In the genomic region with DNA sequence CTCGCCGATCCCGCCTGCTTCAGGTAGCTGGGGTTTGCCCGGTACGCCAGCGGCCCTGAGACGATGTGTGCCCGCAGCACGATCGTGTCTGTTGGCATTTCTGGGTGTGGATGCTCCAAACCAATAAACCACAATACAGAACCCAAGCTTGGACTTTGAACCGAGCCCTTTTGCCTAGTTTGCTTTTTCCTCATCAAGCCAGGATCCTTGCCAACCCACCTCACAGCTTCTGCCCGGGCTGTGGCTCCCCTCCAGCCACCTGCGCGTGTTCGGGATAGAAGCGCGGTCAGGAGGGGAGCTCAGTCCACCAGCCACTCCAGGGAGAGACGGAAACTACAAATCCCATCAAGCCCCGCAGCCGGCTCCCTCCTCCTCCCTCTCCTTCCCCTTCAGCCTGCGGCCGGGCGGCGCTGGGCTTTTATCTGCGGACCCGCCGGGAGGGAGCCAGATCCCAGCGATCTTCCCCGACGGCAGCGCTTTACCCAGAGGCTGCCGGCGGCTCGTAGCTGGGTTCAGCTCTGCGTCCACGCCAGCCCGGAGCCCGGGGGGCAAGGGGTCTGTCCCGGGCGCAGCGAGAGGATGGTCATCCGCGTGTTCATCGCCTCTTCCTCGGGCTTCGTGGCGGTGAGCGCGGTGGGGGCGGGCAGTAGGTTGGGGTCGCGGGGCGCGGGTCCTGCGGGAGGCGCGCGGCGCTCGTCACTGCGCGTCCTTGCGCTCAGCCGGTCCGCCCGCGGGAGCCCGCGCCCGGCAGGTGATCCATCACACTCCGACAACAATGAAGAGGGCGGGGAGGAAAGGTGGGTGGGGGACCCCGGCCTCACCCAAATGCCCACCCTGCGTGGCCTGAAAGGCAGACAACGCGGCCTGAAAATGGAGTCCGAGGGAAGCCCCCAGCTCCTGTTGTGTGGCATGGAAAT, we compare ENCODE assay signal across 1 cellular context.
TF ChIP-seq lines count a peak whose summit lies in the region.

Gene SH3BGRL2 (plus strand): TSS at position 447 of the 917 bp plus-strand sequence. CDS start 133 bp downstream, at position 580.

TF ChIP-seq in HepG2, 621 proteins besides CTCF, POLR2A, EP300 and RAD21 (continued from another document and continues in another):
- TF ChIP-seq ZFP41 (CRISPR knock-in tag; IDR thresholded peaks at IDR 0.05; ENCODE audit: borderline replicate concordance) (peak; percentile 77; the same call in 1 of the 2 replicates), HNRNPLL (IDR thresholded peaks at IDR 0.05; ENCODE audit: low read depth, low read length, poor library complexity, severe bottlenecking) (peak; percentile 79), MXD3 (CRISPR knock-in tag; IDR thresholded peaks at IDR 0.05) (peak; percentile 10; the same call in 1 of the 2 replicates), BATF2 (CRISPR knock-in tag; IDR thresholded peaks at IDR 0.05) (no peak), SP4 (CRISPR knock-in tag; IDR thresholded peaks at IDR 0.05) (no peak), ZNF460 (CRISPR knock-in tag; IDR thresholded peaks at IDR 0.05; ENCODE audit: borderline replicate concordance) (peak; percentile 29; the same call in 1 of the 2 replicates), ZNF234 (CRISPR knock-in tag; conservative IDR thresholded peaks at IDR 0.05) (no peak), IKZF5 (CRISPR knock-in tag; IDR thresholded peaks at IDR 0.05) (no peak; the same call in 1 of the 2 replicates), DMTF1 (CRISPR knock-in tag; IDR thresholded peaks at IDR 0.05) (no peak), ZNF580 (CRISPR knock-in tag; IDR thresholded peaks at IDR 0.05; ENCODE audit: borderline replicate concordance, low read depth) (no peak; the same call in 1 of the 2 replicates), KLF13 (CRISPR knock-in tag; IDR thresholded peaks at IDR 0.05) (no peak), MAFG (CRISPR knock-in tag; IDR thresholded peaks at IDR 0.05) (no peak), E2F2 (CRISPR knock-in tag; IDR thresholded peaks at IDR 0.05; ENCODE audit: borderline replicate concordance) (no peak), RBM22 (optimal IDR thresholded peaks at IDR 0.05; ENCODE audit: low read length) (no peak), RARA (CRISPR knock-in tag; IDR thresholded peaks at IDR 0.05) (no peak), KDM4B (CRISPR knock-in tag; IDR thresholded peaks at IDR 0.05) (no peak), CBX5 (CRISPR knock-in tag; IDR thresholded peaks at IDR 0.05; ENCODE audit: borderline replicate concordance) (no peak), ZNF589 (CRISPR knock-in tag; conservative IDR thresholded peaks at IDR 0.05) (no peak), ZNF605 (CRISPR knock-in tag; IDR thresholded peaks at IDR 0.05) (peak; percentile 52; the same call in 1 of the 2 replicates), TIGD3 (CRISPR knock-in tag; IDR thresholded peaks at IDR 0.05; ENCODE audit: borderline replicate concordance) (no peak), JARID2 (CRISPR knock-in tag; IDR thresholded peaks at IDR 0.05; ENCODE audit: insufficient replicate concordance) (no peak), USF2 (IDR thresholded peaks at IDR 0.05; ENCODE audit: low read depth, low read length) (no peak), USF2 (CRISPR knock-in tag; IDR thresholded peaks at IDR 0.05; ENCODE audit: borderline replicate concordance) (no peak), DNMT3B (CRISPR knock-in tag; conservative IDR thresholded peaks at IDR 0.05) (no peak), TMF1 (CRISPR knock-in tag; IDR thresholded peaks at IDR 0.05; ENCODE audit: low read depth) (no peak), ZNF224 (CRISPR knock-in tag; IDR thresholded peaks at IDR 0.05) (peak; percentile 93; the same call in 1 of the 2 replicates), NFIC (IDR thresholded peaks at IDR 0.05; ENCODE audit: low read length) (0 out of 2 replicates have a peak, but pooled peaks have one; percentile 15)
- TF ChIP-seq, protein P1, sequence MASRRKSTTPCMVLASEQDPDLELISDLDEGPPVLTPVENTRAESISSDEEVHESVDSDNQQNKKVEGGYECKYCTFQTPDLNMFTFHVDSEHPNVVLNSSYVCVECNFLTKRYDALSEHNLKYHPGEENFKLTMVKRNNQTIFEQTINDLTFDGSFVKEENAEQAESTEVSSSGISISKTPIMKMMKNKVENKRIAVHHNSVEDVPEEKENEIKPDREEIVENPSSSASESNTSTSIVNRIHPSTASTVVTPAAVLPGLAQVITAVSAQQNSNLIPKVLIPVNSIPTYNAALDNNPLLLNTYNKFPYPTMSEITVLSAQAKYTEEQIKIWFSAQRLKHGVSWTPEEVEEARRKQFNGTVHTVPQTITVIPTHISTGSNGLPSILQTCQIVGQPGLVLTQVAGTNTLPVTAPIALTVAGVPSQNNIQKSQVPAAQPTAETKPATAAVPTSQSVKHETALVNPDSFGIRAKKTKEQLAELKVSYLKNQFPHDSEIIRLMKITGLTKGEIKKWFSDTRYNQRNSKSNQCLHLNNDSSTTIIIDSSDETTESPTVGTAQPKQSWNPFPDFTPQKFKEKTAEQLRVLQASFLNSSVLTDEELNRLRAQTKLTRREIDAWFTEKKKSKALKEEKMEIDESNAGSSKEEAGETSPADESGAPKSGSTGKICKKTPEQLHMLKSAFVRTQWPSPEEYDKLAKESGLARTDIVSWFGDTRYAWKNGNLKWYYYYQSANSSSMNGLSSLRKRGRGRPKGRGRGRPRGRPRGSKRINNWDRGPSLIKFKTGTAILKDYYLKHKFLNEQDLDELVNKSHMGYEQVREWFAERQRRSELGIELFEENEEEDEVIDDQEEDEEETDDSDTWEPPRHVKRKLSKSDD (CRISPR knock-in tag; IDR thresholded peaks at IDR 0.05; ENCODE audit: low read depth): no peak; the same call in 1 of the 2 replicates
- TF ChIP-seq, protein P2, sequence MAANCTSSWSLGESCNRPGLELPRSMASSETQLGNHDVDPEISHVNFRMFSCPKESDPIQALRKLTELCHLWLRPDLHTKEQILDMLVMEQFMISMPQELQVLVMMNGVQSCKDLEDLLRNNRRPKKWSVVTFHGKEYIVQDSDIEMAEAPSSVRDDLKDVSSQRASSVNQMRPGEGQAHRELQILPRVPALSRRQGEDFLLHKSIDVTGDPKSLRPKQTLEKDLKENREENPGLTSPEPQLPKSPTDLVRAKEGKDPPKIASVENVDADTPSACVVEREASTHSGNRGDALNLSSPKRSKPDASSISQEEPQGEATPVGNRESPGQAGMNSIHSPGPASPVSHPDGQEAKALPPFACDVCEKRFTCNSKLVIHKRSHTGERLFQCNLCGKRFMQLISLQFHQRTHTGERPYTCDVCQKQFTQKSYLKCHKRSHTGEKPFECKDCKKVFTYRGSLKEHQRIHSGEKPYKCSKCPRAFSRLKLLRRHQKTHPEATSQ (CRISPR knock-in tag; IDR thresholded peaks at IDR 0.05; ENCODE audit: borderline replicate concordance): no peak; the same call in 1 of the 2 replicates
- TF ChIP-seq, protein P3, sequence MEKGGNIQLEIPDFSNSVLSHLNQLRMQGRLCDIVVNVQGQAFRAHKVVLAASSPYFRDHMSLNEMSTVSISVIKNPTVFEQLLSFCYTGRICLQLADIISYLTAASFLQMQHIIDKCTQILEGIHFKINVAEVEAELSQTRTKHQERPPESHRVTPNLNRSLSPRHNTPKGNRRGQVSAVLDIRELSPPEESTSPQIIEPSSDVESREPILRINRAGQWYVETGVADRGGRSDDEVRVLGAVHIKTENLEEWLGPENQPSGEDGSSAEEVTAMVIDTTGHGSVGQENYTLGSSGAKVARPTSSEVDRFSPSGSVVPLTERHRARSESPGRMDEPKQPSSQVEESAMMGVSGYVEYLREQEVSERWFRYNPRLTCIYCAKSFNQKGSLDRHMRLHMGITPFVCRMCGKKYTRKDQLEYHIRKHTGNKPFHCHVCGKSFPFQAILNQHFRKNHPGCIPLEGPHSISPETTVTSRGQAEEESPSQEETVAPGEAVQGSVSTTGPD (CRISPR knock-in tag; IDR thresholded peaks at IDR 0.05): no peak
- TF ChIP-seq, protein P4, sequence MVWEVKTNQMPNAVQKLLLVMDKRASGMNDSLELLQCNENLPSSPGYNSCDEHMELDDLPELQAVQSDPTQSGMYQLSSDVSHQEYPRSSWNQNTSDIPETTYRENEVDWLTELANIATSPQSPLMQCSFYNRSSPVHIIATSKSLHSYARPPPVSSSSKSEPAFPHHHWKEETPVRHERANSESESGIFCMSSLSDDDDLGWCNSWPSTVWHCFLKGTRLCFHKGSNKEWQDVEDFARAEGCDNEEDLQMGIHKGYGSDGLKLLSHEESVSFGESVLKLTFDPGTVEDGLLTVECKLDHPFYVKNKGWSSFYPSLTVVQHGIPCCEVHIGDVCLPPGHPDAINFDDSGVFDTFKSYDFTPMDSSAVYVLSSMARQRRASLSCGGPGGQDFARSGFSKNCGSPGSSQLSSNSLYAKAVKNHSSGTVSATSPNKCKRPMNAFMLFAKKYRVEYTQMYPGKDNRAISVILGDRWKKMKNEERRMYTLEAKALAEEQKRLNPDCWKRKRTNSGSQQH (CRISPR knock-in tag; IDR thresholded peaks at IDR 0.05; ENCODE audit: low read depth): no peak
- TF ChIP-seq, protein P5, sequence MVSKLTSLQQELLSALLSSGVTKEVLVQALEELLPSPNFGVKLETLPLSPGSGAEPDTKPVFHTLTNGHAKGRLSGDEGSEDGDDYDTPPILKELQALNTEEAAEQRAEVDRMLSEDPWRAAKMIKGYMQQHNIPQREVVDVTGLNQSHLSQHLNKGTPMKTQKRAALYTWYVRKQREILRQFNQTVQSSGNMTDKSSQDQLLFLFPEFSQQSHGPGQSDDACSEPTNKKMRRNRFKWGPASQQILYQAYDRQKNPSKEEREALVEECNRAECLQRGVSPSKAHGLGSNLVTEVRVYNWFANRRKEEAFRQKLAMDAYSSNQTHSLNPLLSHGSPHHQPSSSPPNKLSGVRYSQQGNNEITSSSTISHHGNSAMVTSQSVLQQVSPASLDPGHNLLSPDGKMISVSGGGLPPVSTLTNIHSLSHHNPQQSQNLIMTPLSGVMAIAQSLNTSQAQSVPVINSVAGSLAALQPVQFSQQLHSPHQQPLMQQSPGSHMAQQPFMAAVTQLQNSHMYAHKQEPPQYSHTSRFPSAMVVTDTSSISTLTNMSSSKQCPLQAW (CRISPR knock-in tag; IDR thresholded peaks at IDR 0.05): peak; percentile 56; the same call in 1 of the 2 replicates
